In genomic region chr1:42379794-42380616, GRCh38 we compare ENCODE assay signal across 8 cellular contexts. TPM values are rescaled to one million over a fixed set of nuclear protein-coding genes. Genes with fewer than 3 reads are reported as not detected.
DNase-seq lines count a peak whose midpoint lies in the region; ATAC-seq and TF ChIP-seq lines count a peak whose summit lies in the region.

No MANE protein-coding gene starts in this region.

- no peak overlapping the region for H3K27ac ChIP-seq in PC-9
- H3K27ac ChIP-seq in lower lobe of right lung = peak overlapping the region; percentile 11
- no peak overlapping the region for H3K27ac ChIP-seq in testis

- POLR2A ChIA-PET in BJ (lab: Charles Lee) = no interaction called here
- POLR2A ChIA-PET in PC-9 (lab: Charles Lee; ENCODE audit: unreplicated experiment) = no interaction called here

- WGBS in testis, 2 donors = 1 to 2% methylated on average over 7 to 39 of the region's 41 CpGs

- H3K4me3 ChIP-seq in BJ (ENCODE audit: low read depth, low read length) = peak overlapping the region; percentile 37
- H3K4me3 ChIP-seq in PC-9 = peak overlapping the region; percentile 65
- H3K4me3 ChIP-seq in lower lobe of right lung = peak overlapping the region; percentile 66
- peak overlapping the region; percentile 47 to 53 for H3K4me3 ChIP-seq in testis

- H3K27me3 ChIP-seq in BJ (ENCODE audit: control insufficient read depth, insufficient read depth, low read length) = peaks cover 7% of the 10 kb centered on the region
- H3K27me3 ChIP-seq in PC-9 (ENCODE audit: insufficient read depth, low read depth) = no peaks in the 10 kb centered on the region
- H3K27me3 ChIP-seq in lower lobe of right lung (ENCODE audit: low read depth) = peaks cover 19% of the 10 kb centered on the region
- no peaks in the 10 kb centered on the region for H3K27me3 ChIP-seq in testis

- intact Hi-C loops in PC-9 (cut with micrococcal nuclease; ENCODE audit: unreplicated experiment) (no loop called here), lower lobe of right lung (cut with DNase I) (no loop called here), testis (cut with DNase I; ENCODE audit: low total_unique reads) (no loop called here)
- intact Hi-C loops in dendritic cell treated with granulocyte-macrophage colony-stimulating factor and Interleukin-4, amounts not matched to agents 40 ng/mL and 50 ng/mL, for 4 days (cut with micrococcal nuclease) = no loop called here

- TF ChIP-seq CTCF in BJ (IDR thresholded peaks at IDR 0.05; ENCODE audit: insufficient read depth, low read depth, low read length) (no peak), PC-9 (conservative IDR thresholded peaks at IDR 0.05) (no peak), lower lobe of right lung (IDR thresholded peaks at IDR 0.05) (no peak), testis (IDR thresholded peaks at IDR 0.05) (no peak)

- peaks cover 7% of the 10 kb centered on the region for H3K4me1 Mint-ChIP-seq in dendritic cell treated with granulocyte-macrophage colony-stimulating factor and Interleukin-4, amounts not matched to agents 40 ng/mL and 50 ng/mL, for 4 days (ENCODE audit: low read depth)

- DNase-seq in BJ (ENCODE audit: low read depth) (no peak), PC-9 (peak in 1 of 2 experiments; percentile 14), lower lobe of right lung (peak; percentile 44), testis (peak; percentile 37), amniotic stem cell (lab: John Stamatoyannopoulos, UW) (no peak)

- peak overlapping the region; percentile 86 for H3K4me2 ChIP-seq in PC-9

- no peak overlapping the region for H3K27ac Mint-ChIP-seq in dendritic cell treated with granulocyte-macrophage colony-stimulating factor and Interleukin-4, amounts not matched to agents 40 ng/mL and 50 ng/mL, for 4 days

- no peaks in the 10 kb centered on the region for H3K36me3 Mint-ChIP-seq in dendritic cell treated with granulocyte-macrophage colony-stimulating factor and Interleukin-4, amounts not matched to agents 40 ng/mL and 50 ng/mL, for 4 days (ENCODE audit: low read depth)

- no peaks in the 10 kb centered on the region for H3K9me3 ChIP-seq in PC-9 (ENCODE audit: insufficient read depth, low read depth)
- H3K9me3 ChIP-seq in lower lobe of right lung = no peaks in the 10 kb centered on the region
- no peaks in the 10 kb centered on the region for H3K9me3 ChIP-seq in testis

- no peaks in the 10 kb centered on the region for H3K9me2 ChIP-seq in PC-9 (ENCODE audit: insufficient read depth)

- H3K36me3 ChIP-seq in BJ (ENCODE audit: control insufficient read depth, insufficient read depth, low read length) (no peaks in the 10 kb centered on the region), PC-9 (ENCODE audit: low read depth) (no peaks in the 10 kb centered on the region), lower lobe of right lung (no peaks in the 10 kb centered on the region), testis (ENCODE audit: low read depth, missing control alignments) (no peaks in the 10 kb centered on the region)

- H3K4me1 ChIP-seq in PC-9 (replicated peaks; ENCODE audit: insufficient read depth) = peaks cover 11% of the 10 kb centered on the region
- peaks cover 12% of the 10 kb centered on the region for H3K4me1 ChIP-seq in lower lobe of right lung
- no peaks in the 10 kb centered on the region for H3K4me1 ChIP-seq in testis

- peak overlapping the region; percentile 68 for H2AFZ ChIP-seq in PC-9

- peaks cover 55% of the 10 kb centered on the region for H3K27me3 Mint-ChIP-seq in dendritic cell treated with granulocyte-macrophage colony-stimulating factor and Interleukin-4, amounts not matched to agents 40 ng/mL and 50 ng/mL, for 4 days

- no peaks in the 10 kb centered on the region for H3K79me2 ChIP-seq in PC-9 (ENCODE audit: low read depth)

- H4K20me1 ChIP-seq in PC-9 (ENCODE audit: insufficient read depth) = no peaks in the 10 kb centered on the region; the same call in 1 of the 2 replicates

- H3K9me3 Mint-ChIP-seq in dendritic cell treated with granulocyte-macrophage colony-stimulating factor and Interleukin-4, amounts not matched to agents 40 ng/mL and 50 ng/mL, for 4 days = no peaks in the 10 kb centered on the region

- no TSS peak for BruUV-seq in PC-9 (replicated peaks; lab: Mats Ljungman, UMichigan)

- no peaks in the 10 kb centered on the region for H3F3A ChIP-seq in PC-9 (ENCODE audit: insufficient read depth, low read depth)

- peak overlapping the region; percentile 66 for H3K4me3 Mint-ChIP-seq in dendritic cell treated with granulocyte-macrophage colony-stimulating factor and Interleukin-4, amounts not matched to agents 40 ng/mL and 50 ng/mL, for 4 days

- ATAC-seq in GM18520 (IDR thresholded peaks at IDR 0.05; ENCODE audit: unreplicated experiment) = peak; percentile 24
- ATAC-seq in HG03045 (IDR thresholded peaks at IDR 0.05; ENCODE audit: unreplicated experiment) = peak; percentile 40
- peak; percentile 76 to 82 for ATAC-seq in lower lobe of right lung

- CTCF ChIA-PET in BJ (lab: Yijun Ruan, JAX) (no interaction called here), PC-9 (lab: Charles Lee) (no interaction called here)

- no peak for TF ChIP-seq POLR2A in testis (IDR thresholded peaks at IDR 0.05)

RNA-seq across cellular contexts. Expression of gene RIMKLA, which starts 0.6 kb away (rescaled TPM):
- 0.01 and 0.02 TPM in 2 replicates for polyA plus RNA-seq in BJ (2011; rRNA removed)
- not detected in 2 replicates for polyA minus RNA-seq in BJ (2011; rRNA and poly(A)+ RNA removed)
- total RNA-seq in PC-9 (2021) = 0.35 and 0.48 TPM in 2 replicates
- total RNA-seq in lower lobe of right lung = 7.1 TPM
- 1 to 10 TPM; 2.4 to 2.6 TPM for total RNA-seq in testis
- polyA plus RNA-seq in testis (ENCODE audit: insufficient read depth, low read depth, low replicate concordance) = 2.2 TPM

RNA-seq across cellular contexts. Expression of gene FOXJ3, which starts 45.0 kb away (rescaled TPM):
- polyA plus RNA-seq in BJ (2011; rRNA removed) (22.9 and 27.0 TPM in 2 replicates), testis (ENCODE audit: insufficient read depth, low read depth, low replicate concordance) (38.9 TPM)
- 23.5 and 25.8 TPM in 2 replicates for polyA minus RNA-seq in BJ (2011; rRNA and poly(A)+ RNA removed)
- total RNA-seq in PC-9 (2021) (46.7 and 60.4 TPM in 2 replicates), lower lobe of right lung (44.0 TPM), testis (10 to 100 TPM; 64.4 to 80.1 TPM)

Comparison
In these comparisons a context has a peak if more than half of its experiments do, and no peak if none do; other contexts are left out.
1. DNase-seq: peak in lower lobe of right lung (single experiment) and testis (single experiment); none in BJ (single experiment) and amniotic stem cell (single experiment).
2. ATAC-seq: peak in every context shown above with its lines; median percentile 79 in lower lobe of right lung; 40 in HG03045; 24 in GM18520.
3. Peak in every context shown above with its lines, with median percentiles within 50 percentile points of each other: H3K4me3 ChIP-seq.